In the genomic region with DNA sequence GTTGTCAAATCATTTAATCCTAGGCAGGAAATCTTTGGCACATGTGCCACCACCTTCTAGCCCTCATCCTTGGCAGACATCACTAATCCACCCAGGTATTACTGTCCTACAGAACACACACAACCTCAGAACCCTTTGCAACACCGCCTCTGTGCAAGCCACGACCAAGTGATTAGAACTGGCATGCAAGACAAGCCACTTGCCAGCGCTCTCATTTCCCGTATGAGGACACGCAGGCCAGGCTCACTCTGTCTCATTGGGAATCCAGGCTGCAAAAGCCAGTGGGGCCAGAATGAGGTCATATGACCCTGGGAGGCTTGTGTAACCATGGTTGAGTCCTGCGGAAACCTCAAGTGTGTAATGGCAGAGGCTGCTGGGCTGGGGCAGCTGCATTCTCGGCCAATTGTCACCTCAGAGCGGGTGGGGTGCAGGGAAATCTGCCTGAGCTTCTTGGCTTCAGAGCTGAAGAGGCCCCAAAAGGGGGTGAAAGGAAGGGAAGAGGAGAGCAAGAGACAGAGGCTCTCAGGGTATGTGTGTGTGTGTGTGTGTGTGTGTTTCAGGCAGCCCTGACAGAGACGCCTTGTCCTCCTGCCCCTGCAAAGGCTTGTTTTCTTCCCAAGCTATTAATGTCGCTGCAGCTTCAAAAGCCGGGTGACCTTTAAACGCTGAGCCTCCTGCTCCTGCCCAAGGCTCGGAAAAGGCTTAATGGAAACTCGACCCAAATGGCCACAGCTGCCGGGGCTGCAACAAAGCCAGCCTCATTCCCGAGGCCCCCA, we compare ENCODE assay signal across 8 cellular contexts. TPM values are rescaled to one million over a fixed set of nuclear protein-coding genes. Genes with fewer than 3 reads are reported as not detected.
DNase-seq lines count a peak whose midpoint lies in the region; ATAC-seq and TF ChIP-seq lines count a peak whose summit lies in the region.

No MANE protein-coding gene starts in this region.

- H3K9ac ChIP-seq in trophoblast cell (ENCODE audit: low read length) = no peak overlapping the region

- peaks cover 15% of the 10 kb centered on the region for H3K79me1 ChIP-seq in trophoblast cell (ENCODE audit: low read length)

- peak overlapping the region; percentile 87 for H3K27ac ChIP-seq in trophoblast cell (ENCODE audit: low read depth, low read length)

- H3K9me3 ChIP-seq in trophoblast cell (ENCODE audit: insufficient read depth, low read depth, low read length) = no peaks in the 10 kb centered on the region

- H4K91ac ChIP-seq in trophoblast cell (ENCODE audit: low read depth, low read length) = peak overlapping the region; percentile 85

- H4K12ac ChIP-seq in trophoblast cell (ENCODE audit: low read depth, low read length) = peak overlapping the region; percentile 17

- intact Hi-C loops in left ventricle myocardium superior (cut with micrococcal nuclease) = loop anchor here (10.0 kb wide), 2 partner anchors 62 to 102 kb away; a partner anchor contains a TSS

- peak overlapping the region; percentile 52 for H2BK5ac ChIP-seq in trophoblast cell (ENCODE audit: low read depth, low read length, poor library complexity)

- H3K27me3 ChIP-seq in trophoblast cell (ENCODE audit: insufficient read depth, low read length) = no peaks in the 10 kb centered on the region

- no CpG with 5 or more reads among the region's 16 CpGs for WGBS in trophoblast cell (ENCODE audit: extremely low coverage, insufficient coverage, insufficient read length)

- peak overlapping the region; percentile 60 for H2AK5ac ChIP-seq in trophoblast cell (ENCODE audit: low read length)

- H3K79me2 ChIP-seq in trophoblast cell (ENCODE audit: control insufficient read depth, insufficient read depth, low read length, poor library complexity) = no peaks in the 10 kb centered on the region

- H3K36me3 ChIP-seq in trophoblast cell (ENCODE audit: control insufficient read depth in 1 of 2, insufficient read depth in 2 of 2, low read length in 2 of 2) = no peaks in the 10 kb centered on the region

- peak overlapping the region; percentile 91 for H3K14ac ChIP-seq in trophoblast cell (ENCODE audit: low read length)

- in situ Hi-C loops in astrocyte of the cerebellum (cut with HindIII; ENCODE audit: low sequenced_read_pairs) = no loop called here

- H2BK120ac ChIP-seq in trophoblast cell (ENCODE audit: insufficient read depth, low read length, poor library complexity) = peak overlapping the region; percentile 89

- DNase-seq in GM03348 (ENCODE audit: low spot score) (peak; percentile 93), NCI-H2196 (lab: John Stamatoyannopoulos, UW; ENCODE audit: unreplicated experiment) (peak; percentile 94), astrocyte of the cerebellum (ENCODE audit: low read depth) (peak; percentile 94), left ventricle myocardium superior (peak; percentile 91), trophoblast cell (peak; percentile 93 to 96)
- DNase-seq in effector CD4-positive, alpha-beta T cell = no peak

- H3K23ac ChIP-seq in trophoblast cell (ENCODE audit: low read length) = no peak overlapping the region

- H3K18ac ChIP-seq in trophoblast cell (ENCODE audit: low read length) = peak overlapping the region; percentile 86

- peak overlapping the region; percentile 44 for H4K8ac ChIP-seq in trophoblast cell (ENCODE audit: low read depth, low read length)

- no peak for TF ChIP-seq CTCF in astrocyte of the cerebellum (IDR thresholded peaks at IDR 0.05; ENCODE audit: low read depth, low read length, missing control alignments)

- H3K4me3 ChIP-seq in astrocyte of the cerebellum (ENCODE audit: low read depth, low read length) (no peak overlapping the region), trophoblast cell (ENCODE audit: low read depth, low read length) (no peak overlapping the region)

- peak overlapping the region; percentile 47 for H3K4me2 ChIP-seq in trophoblast cell (ENCODE audit: low read length)

- peaks cover 23 to 24% of the 10 kb centered on the region in 2 experiments for H3K4me1 ChIP-seq in trophoblast cell (ENCODE audit: control insufficient read depth in 1 of 2, insufficient read depth in 2 of 2, low read length in 2 of 2)

- H2BK12ac ChIP-seq in trophoblast cell (ENCODE audit: low read length) = peak overlapping the region; percentile 90

- ATAC-seq in left ventricle myocardium superior (peak; percentile 82), GM21515 (IDR thresholded peaks at IDR 0.05; ENCODE audit: unreplicated experiment) (no peak), GM18517 (IDR thresholded peaks at IDR 0.05; ENCODE audit: unreplicated experiment) (no peak)

- peak overlapping the region; percentile 19 for H2AFZ ChIP-seq in trophoblast cell (ENCODE audit: insufficient read depth, low read length, poor library complexity)

- peak overlapping the region; percentile 42 for H3K4ac ChIP-seq in trophoblast cell (ENCODE audit: low read depth, low read length)

RNA-seq across cellular contexts. Expression of a gene that starts 43.2 kb away (rescaled TPM):
- total RNA-seq in left ventricle myocardium superior = 86.3 TPM
- polyA plus RNA-seq in trophoblast cell (2013) = 14.8 and 17.1 TPM in 2 replicates
